ENCODE assay signal across 24 cellular contexts in the genomic region with DNA sequence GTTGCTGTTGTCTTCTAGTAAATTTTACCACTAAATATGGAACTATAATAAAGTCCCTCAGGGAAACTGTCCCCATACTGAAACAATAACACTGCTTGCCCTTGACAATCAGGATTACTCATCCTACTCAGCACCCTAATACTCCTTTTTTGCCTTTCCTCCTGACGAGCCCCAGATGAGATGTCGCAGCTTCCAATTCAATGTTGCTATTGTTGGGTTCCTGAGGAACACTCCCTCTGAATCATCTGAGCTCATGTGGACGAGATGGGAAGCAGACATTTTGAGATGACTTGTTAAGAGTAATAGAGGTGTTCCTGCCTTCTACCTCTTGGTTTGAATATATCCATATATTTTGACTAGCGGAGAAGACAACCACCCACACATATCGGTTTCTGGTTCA.
DNase-seq lines count a peak whose midpoint lies in the region; ATAC-seq, FAIRE-seq and TF ChIP-seq lines count a peak whose summit lies in the region.
"Had no signal": no experiment of that assay in that cellular context is flagged by ENCODE, and none has a peak within 500 bp of the region (broad histone marks: within the 10 kb centered on the region; RNA-seq: fewer than 3 reads in every experiment).

No MANE protein-coding gene starts in this region.

- no peak for FAIRE-seq in H1 (lab: Jason Lieb, UNC)
- FAIRE-seq: A549, D721Med, GM12878 had no signal

- H3K4me2 ChIP-seq in GM23338 (no peak overlapping the region), H1 (ENCODE audit: insufficient read depth in 1 of 2, low read depth in 2 of 2, low read length in 2 of 2) (no peak overlapping the region)
- H3K4me2 ChIP-seq: A549 had no signal

- no peak overlapping the region for H3K27ac ChIP-seq in GM23338 (ENCODE audit: low read depth)
- H3K27ac ChIP-seq in H1 (ENCODE audit: low read depth, low read length): no peak overlapping the region
- H3K27ac ChIP-seq: A549 had no signal

- H3K79me1 ChIP-seq in H1 (ENCODE audit: low read depth, low read length): no peaks in the 10 kb centered on the region

- H3K27me3 ChIP-seq in GM23338 (ENCODE audit: insufficient read depth) (no peaks in the 10 kb centered on the region), H1 (replicated peaks in 1 of 4; ENCODE audit: control insufficient read depth in 3 of 4, extremely low read depth in 1 of 4, insufficient read depth in 3 of 4, low read length in 3 of 4) (no peaks in the 10 kb centered on the region)
- H3K27me3 ChIP-seq: BE2C; BLaER1 treated with 17β-estradiol and CSF1 and Interleukin-3, amounts not matched to agents 10 nM and 100 nM had no signal

- no peak for TF ChIP-seq RAD21 in H1 (IDR thresholded peaks at IDR 0.05 in 1 of 2, conservative IDR thresholded peaks at IDR 0.05 in 1 of 2; ENCODE audit: low read depth in 2 of 2, low read length in 2 of 2)

- H3K18ac ChIP-seq in H1 (ENCODE audit: extremely low read depth, low read length): no peak overlapping the region

- no peak overlapping the region for H4K91ac ChIP-seq in H1 (replicated peaks; ENCODE audit: insufficient read length, low read length)

- no peaks in the 10 kb centered on the region for H3K36me3 ChIP-seq in GM23338 (ENCODE audit: insufficient read depth)
- no peaks in the 10 kb centered on the region for H3K36me3 ChIP-seq in H1 (ENCODE audit: control insufficient read depth in 2 of 4, insufficient read depth in 4 of 4, low read length in 3 of 4)
- H3K36me3 ChIP-seq: BE2C; BLaER1 treated with 17β-estradiol and CSF1 and Interleukin-3, amounts not matched to agents 10 nM and 100 nM had no signal

- H3F3A ChIP-seq in GM23338 (replicated peaks; ENCODE audit: low read depth): no peaks in the 10 kb centered on the region

- H3K79me2 ChIP-seq in GM23338 (replicated peaks; ENCODE audit: insufficient read depth): no peaks in the 10 kb centered on the region
- no peaks in the 10 kb centered on the region for H3K79me2 ChIP-seq in H1 (ENCODE audit: control insufficient read depth in 1 of 2, insufficient read depth in 2 of 2, low read length in 2 of 2)

- no peak overlapping the region for H3K23ac ChIP-seq in H1 (ENCODE audit: insufficient read length)

- H4K20me1 ChIP-seq in GM23338 (replicated peaks; ENCODE audit: insufficient read depth) (no peaks in the 10 kb centered on the region), H1 (replicated peaks in 1 of 2; ENCODE audit: control insufficient read depth in 1 of 2, insufficient read depth in 2 of 2, low read length in 2 of 2) (no peaks in the 10 kb centered on the region)
- H4K20me1 ChIP-seq: BLaER1 treated with 17β-estradiol and CSF1 and Interleukin-3, amounts not matched to agents 10 nM and 100 nM had no signal

- DNase-seq in EL (peak; percentile 32), GM23338 (ENCODE audit: low spot score) (no peak), M059J (ENCODE audit: low read depth) (peak; percentile 48), H1 (ENCODE audit: low read depth in 1 of 2, low spot score in 2 of 2) (no peak), NOMO-1 treated with DMSO at 0.1 percent for 48 hours (lab: John Stamatoyannopoulos, UW; ENCODE audit: unreplicated experiment) (no peak), glutamatergic neuron (no peak)
- DNase-seq in activated CD4-positive, alpha-beta T cell treated with anti-CD3 and anti-CD28 coated beads, Interleukin-2, amount 50 U/mL, for 48 hours: no peak
- DNase-seq in activated naive CD8-positive, alpha-beta T cell treated with anti-CD3 and anti-CD28 coated beads, Interleukin-2, amount 50 U/mL, for 24 hours: no peak
- DNase-seq: 8988T; ACHN; AML-193; BE2C; CD4-positive, alpha-beta T cell; CD8-positive, alpha-beta memory T cell; DMS 273 treated with DMSO at 0.1 percent for 48 hours; DMS79; GDM1; H9 had no signal

- H2BK12ac ChIP-seq in H1 (ENCODE audit: low read depth, low read length): no peak overlapping the region

- no peak overlapping the region for H3K4me3 Mint-ChIP-seq in GM23338
- H3K4me3 Mint-ChIP-seq in activated naive CD8-positive, alpha-beta T cell treated with anti-CD3 and anti-CD28 coated beads, Interleukin-2, amount 50 U/mL, for 24 hours: no peak overlapping the region
- no peak overlapping the region for H3K4me3 Mint-ChIP-seq in glutamatergic neuron (ENCODE audit: unreplicated experiment)
- H3K4me3 Mint-ChIP-seq: CD14-positive monocyte; CD4-positive, alpha-beta T cell; CD8-positive, alpha-beta memory T cell; H9 had no signal

- H3K23me2 ChIP-seq in H1 (ENCODE audit: low read depth, low read length): no peaks in the 10 kb centered on the region

- CTCF ChIA-PET in H1 (lab: Charles Lee; ENCODE audit: partially characterized antibody): no interaction called here

- H3K27me3 Mint-ChIP-seq in GM23338 (ENCODE audit: insufficient read depth, low read depth, poor library complexity): no peaks in the 10 kb centered on the region
- no peaks in the 10 kb centered on the region for H3K27me3 Mint-ChIP-seq in activated naive CD8-positive, alpha-beta T cell treated with anti-CD3 and anti-CD28 coated beads, Interleukin-2, amount 50 U/mL, for 24 hours
- no peaks in the 10 kb centered on the region for H3K27me3 Mint-ChIP-seq in glutamatergic neuron (ENCODE audit: unreplicated experiment)
- H3K27me3 Mint-ChIP-seq: CD4-positive, alpha-beta T cell; CD8-positive, alpha-beta memory T cell had no signal

- 0 out of 4 replicates have a peak, but pooled peaks cover 0 to 2% of the 10 kb centered on the region in 2 experiments for H3K9me3 ChIP-seq in H1 (ENCODE audit: insufficient read depth in 2 of 2, low read depth in 1 of 2, low read length in 1 of 2)
- H3K9me3 ChIP-seq: A549, BE2C had no signal

- H2BK20ac ChIP-seq in H1 (ENCODE audit: low read length): no peak overlapping the region

- POLR2A ChIA-PET in H1 (lab: Charles Lee; ENCODE audit: partially characterized antibody): no interaction called here

- H3K36me3 Mint-ChIP-seq in GM23338 (ENCODE audit: low read depth): no peaks in the 10 kb centered on the region
- no peaks in the 10 kb centered on the region for H3K36me3 Mint-ChIP-seq in activated naive CD8-positive, alpha-beta T cell treated with anti-CD3 and anti-CD28 coated beads, Interleukin-2, amount 50 U/mL, for 24 hours (ENCODE audit: low read depth)
- H3K36me3 Mint-ChIP-seq in glutamatergic neuron (ENCODE audit: unreplicated experiment): no peaks in the 10 kb centered on the region
- H3K36me3 Mint-ChIP-seq: CD14-positive monocyte; CD8-positive, alpha-beta memory T cell had no signal

- H3K9me3 Mint-ChIP-seq in GM23338: no peaks in the 10 kb centered on the region
- no peaks in the 10 kb centered on the region for H3K9me3 Mint-ChIP-seq in activated naive CD8-positive, alpha-beta T cell treated with anti-CD3 and anti-CD28 coated beads, Interleukin-2, amount 50 U/mL, for 24 hours
- H3K9me3 Mint-ChIP-seq in glutamatergic neuron (ENCODE audit: unreplicated experiment): no peaks in the 10 kb centered on the region
- H3K9me3 Mint-ChIP-seq: CD4-positive, alpha-beta T cell; CD8-positive, alpha-beta memory T cell; H9 had no signal

- H3K27ac Mint-ChIP-seq in GM23338: no peak overlapping the region
- H3K27ac Mint-ChIP-seq in activated naive CD8-positive, alpha-beta T cell treated with anti-CD3 and anti-CD28 coated beads, Interleukin-2, amount 50 U/mL, for 24 hours: no peak overlapping the region
- H3K27ac Mint-ChIP-seq in glutamatergic neuron (ENCODE audit: unreplicated experiment): no peak overlapping the region
- H3K27ac Mint-ChIP-seq: CD14-positive monocyte; CD4-positive, alpha-beta T cell; CD8-positive, alpha-beta memory T cell; H9 had no signal

- WGBS in H1 (ENCODE audit: extremely low coverage in 1 of 2, insufficient coverage in 1 of 2, insufficient read length in 1 of 2, insufficient replicate concordance in 2 of 2, low coverage in 1 of 2, low lambda C conversion rate in 2 of 2, missing lambda C conversion rate in 1 of 2), 2 experiments: 95% methylated on average over 5 of the region's 5 CpGs; no CpG with 5 or more reads in 1 of the 2 experiments

- TF ChIP-seq POLR2A in H1 (IDR thresholded peaks at IDR 0.05; ENCODE audit: control extremely low read depth in 1 of 2, low read depth in 2 of 2, low read length in 2 of 2): no peak

- no peak overlapping the region for H3K14ac ChIP-seq in H1 (ENCODE audit: insufficient read length)

- no peak overlapping the region for H3K9ac ChIP-seq in H1 (replicated peaks in 1 of 4; ENCODE audit: extremely low read depth in 1 of 4, low read depth in 3 of 4, low read length in 3 of 4)
- H3K9ac ChIP-seq: BLaER1 treated with 17β-estradiol and CSF1 and Interleukin-3, amounts not matched to agents 10 nM and 100 nM had no signal

- H3K4me1 ChIP-seq in GM23338 (ENCODE audit: insufficient read depth): no peaks in the 10 kb centered on the region
- no peaks in the 10 kb centered on the region for H3K4me1 ChIP-seq in H1 (replicated peaks in 1 of 4; ENCODE audit: control insufficient read depth in 3 of 4, insufficient read depth in 4 of 4, low read length in 3 of 4)
- H3K4me1 ChIP-seq: A549, BE2C had no signal

- ATAC-seq in GM23338: no peak
- no peak for ATAC-seq in activated naive CD8-positive, alpha-beta T cell treated with anti-CD3 and anti-CD28 coated beads, Interleukin-2, amount 50 U/mL, for 24 hours
- ATAC-seq: A549, GM12878, HCT116 had no signal

- no peak overlapping the region for H3K4me3 ChIP-seq in GM23338
- no peak overlapping the region for H3K4me3 ChIP-seq in H1 (ENCODE audit: extremely low read depth in 1 of 4, insufficient read depth in 2 of 4, low read depth in 3 of 4, low read length in 4 of 4)
- H3K4me3 ChIP-seq: A549; BLaER1 treated with 17β-estradiol and CSF1 and Interleukin-3, amounts not matched to agents 10 nM and 100 nM; GM12878 had no signal

- H3K9me2 ChIP-seq in GM23338 (ENCODE audit: insufficient read depth): 0 out of 2 replicates have a peak, but pooled peaks cover 8% of the 10 kb centered on the region

- no peak for TF ChIP-seq EP300 in H1 (IDR thresholded peaks at IDR 0.05; ENCODE audit: borderline replicate concordance in 1 of 2, low read depth in 2 of 2, low read length in 2 of 2)

- H2AFZ ChIP-seq in GM23338: 0 out of 2 replicates have a peak overlapping the region, but pooled peaks have one; percentile 7
- peak overlapping the region; percentile 29; the same call in 1 of the 2 replicates for H2AFZ ChIP-seq in H1 (ENCODE audit: low read length)

- no peak overlapping the region for H3K56ac ChIP-seq in H1 (replicated peaks; ENCODE audit: insufficient read length, low read depth, low read length)

- H4K5ac ChIP-seq in H1 (ENCODE audit: insufficient read length, low read depth, low read length): no peak overlapping the region

- H4K8ac ChIP-seq in H1 (ENCODE audit: extremely low read depth, insufficient read depth, low read length): no peak overlapping the region

- TF ChIP-seq CTCF in GM23338 (conservative IDR thresholded peaks at IDR 0.05; ENCODE audit: low read depth in 2 of 2): no peak
- no peak for TF ChIP-seq CTCF in H1 (IDR thresholded peaks at IDR 0.05; ENCODE audit: control extremely low read depth in 1 of 3, insufficient read depth in 1 of 3, low read depth in 1 of 3, low read length in 3 of 3)
- no peak for TF ChIP-seq CTCF in glutamatergic neuron (IDR thresholded peaks at IDR 0.05; ENCODE audit: partially characterized antibody, unreplicated experiment)

- H2BK15ac ChIP-seq in H1 (ENCODE audit: low read length): no peak overlapping the region

- no peak overlapping the region for H2AK5ac ChIP-seq in H1 (ENCODE audit: low read depth, low read length)

- H2BK120ac ChIP-seq in H1 (replicated peaks; ENCODE audit: low read depth, low read length): no peak overlapping the region

- no peak overlapping the region for H2BK5ac ChIP-seq in H1 (ENCODE audit: low read depth, low read length)

- H3K4me1 Mint-ChIP-seq in GM23338 (no peaks in the 10 kb centered on the region), glutamatergic neuron (ENCODE audit: low read depth, unreplicated experiment) (no peaks in the 10 kb centered on the region)
- no peaks in the 10 kb centered on the region for H3K4me1 Mint-ChIP-seq in activated naive CD8-positive, alpha-beta T cell treated with anti-CD3 and anti-CD28 coated beads, Interleukin-2, amount 50 U/mL, for 24 hours
- H3K4me1 Mint-ChIP-seq: CD8-positive, alpha-beta memory T cell; H9 had no signal

- no peak overlapping the region for H3K4ac ChIP-seq in H1 (replicated peaks; ENCODE audit: insufficient read length, low read depth, low read length)

Comparison
In these comparisons a context has a peak if more than half of its experiments do, and no peak if none do; other contexts are left out.
1. DNase-seq: peak in EL (single experiment) and M059J (single experiment); none in GM23338 (single experiment), H1 (0 of 2), activated CD4-positive, alpha-beta T cell treated with anti-CD3 and anti-CD28 coated beads, Interleukin-2, amount 50 U/mL, for 48 hours (0 of 2), NOMO-1 treated with DMSO at 0.1 percent for 48 hours (single experiment), activated naive CD8-positive, alpha-beta T cell treated with anti-CD3 and anti-CD28 coated beads, Interleukin-2, amount 50 U/mL, for 24 hours (single experiment) and glutamatergic neuron (single experiment).